18 cellular contexts compared by ENCODE assay signal in the genomic region with DNA sequence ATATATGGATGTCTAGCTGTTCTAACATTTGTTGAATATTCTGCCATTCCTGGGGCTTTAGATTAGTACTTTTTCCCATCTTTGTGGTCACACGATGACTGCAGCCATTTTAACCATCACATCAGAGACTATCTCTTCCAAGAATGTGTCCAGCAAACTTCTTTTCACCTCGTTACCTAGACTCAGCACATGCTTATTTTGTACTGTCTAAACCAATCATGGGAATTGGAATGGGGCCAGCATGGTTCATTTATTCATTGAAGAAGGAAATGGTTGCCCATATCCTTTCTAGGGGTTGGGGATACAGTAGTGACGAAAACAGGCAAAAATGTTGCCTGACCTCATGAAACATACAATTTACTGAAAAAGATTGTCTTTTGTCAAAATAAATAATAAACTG. TPM values are rescaled to one million over a fixed set of nuclear protein-coding genes. Genes with fewer than 3 reads are reported as not detected.
DNase-seq lines count a peak whose midpoint lies in the region; ATAC-seq, FAIRE-seq and TF ChIP-seq lines count a peak whose summit lies in the region.
"Had no signal": no experiment of that assay in that cellular context is flagged by ENCODE, and none has a peak within 500 bp of the region (broad histone marks: within the 10 kb centered on the region; RNA-seq: fewer than 3 reads in every experiment).

No MANE protein-coding gene starts in this region.

- H3K4me1 Mint-ChIP-seq in neural crest cell (peaks cover 25% of the 10 kb centered on the region), osteocyte (ENCODE audit: unreplicated experiment) (peaks cover 33% of the 10 kb centered on the region)

- DNase-seq in DMS 273 (lab: John Stamatoyannopoulos, UW; ENCODE audit: unreplicated experiment): peak; percentile 4
- DNase-seq in DMS 273 treated with DMSO at 0.1 percent for 48 hours (lab: John Stamatoyannopoulos, UW): no peak
- DNase-seq in K562 (ENCODE audit: extremely low read depth in 1 of 4, low spot score in 3 of 4): peak in 1 of 4 experiments; percentile 50
- no peak for DNase-seq in neural crest cell (ENCODE audit: low read depth, low spot score)
- no peak for DNase-seq in osteocyte (ENCODE audit: extremely low spot score, unreplicated experiment)
- no peak for DNase-seq in Peyer's patch
- DNase-seq in medulla oblongata (ENCODE audit: extremely low spot score): no peak
- DNase-seq: BE2C, DMS153, NCI-H1436, NCI-H2029, NCI-H510A treated with DMSO at 0.1 percent for 48 hours, Right ventricle myocardium superior, SK-N-SH had no signal

- H2AFZ ChIP-seq in KMS-11 (ENCODE audit: low read depth) (peak overlapping the region; percentile 87; the same call in 1 of the 2 replicates), K562 (ENCODE audit: low read depth, low read length) (peak overlapping the region; percentile 91)
- H2AFZ ChIP-seq: GM23338 had no signal

- WGBS in K562 (ENCODE audit: insufficient coverage, low coverage, missing lambda C conversion rate): 38% methylated on average over 3 of the region's 3 CpGs

- in situ Hi-C loops in K562 (cut with MboI): no loop called here

- H3K4me3 Mint-ChIP-seq in neural crest cell: peak overlapping the region; percentile 45
- H3K4me3 Mint-ChIP-seq in osteocyte (ENCODE audit: unreplicated experiment): no peak overlapping the region
- H3K4me3 Mint-ChIP-seq: GM23338 had no signal

- TF ChIP-seq CTCF in KMS-11 (conservative IDR thresholded peaks at IDR 0.05; ENCODE audit: low read depth, low read length): no peak
- TF ChIP-seq CTCF in K562 (IDR thresholded peaks at IDR 0.05 in 2 of 3, conservative IDR thresholded peaks at IDR 0.05 in 1 of 3; ENCODE audit: insufficient read depth in 2 of 3, low read depth in 1 of 3, low read length in 3 of 3): no peak
- TF ChIP-seq CTCF in neural crest cell (conservative IDR thresholded peaks at IDR 0.05): no peak
- no peak for TF ChIP-seq CTCF in osteocyte (IDR thresholded peaks at IDR 0.05)
- TF ChIP-seq CTCF in Peyer's patch (IDR thresholded peaks at IDR 0.05): no peak

- H3K4me1 ChIP-seq in KMS-11 (ENCODE audit: low read depth, poor library complexity, severe bottlenecking): peaks cover 51% of the 10 kb centered on the region
- H3K4me1 ChIP-seq in K562 (replicated peaks in 1 of 2; ENCODE audit: control insufficient read depth in 2 of 2, insufficient read depth in 2 of 2, low read length in 2 of 2): peaks cover 19 to 21% of the 10 kb centered on the region in 2 experiments
- H3K4me1 ChIP-seq in Peyer's patch: peaks cover 0 to 9% (median 0%) of the 10 kb centered on the region in 4 donors
- H3K4me1 ChIP-seq: BE2C had no signal

- H3K27ac Mint-ChIP-seq in neural crest cell (ENCODE audit: unreplicated experiment) (no peak overlapping the region), osteocyte (ENCODE audit: unreplicated experiment) (no peak overlapping the region)
- H3K27ac Mint-ChIP-seq: GM23338 had no signal

- no peak for TF ChIP-seq RAD21 in K562 (CRISPR knock-in tag; conservative IDR thresholded peaks at IDR 0.05 in 1 of 2, IDR thresholded peaks at IDR 0.05 in 1 of 2)

- H3K27me3 Mint-ChIP-seq in neural crest cell (ENCODE audit: low read depth) (no peaks in the 10 kb centered on the region), osteocyte (ENCODE audit: unreplicated experiment) (no peaks in the 10 kb centered on the region)

- no peak for TF ChIP-seq EP300 in K562 (IDR thresholded peaks at IDR 0.05; ENCODE audit: low read length)

- POLR2A ChIA-PET in K562 (lab: Yijun Ruan, JAX): no interaction called here

- TF ChIP-seq POLR2A in K562 (conservative IDR thresholded peaks at IDR 0.05) (no peak), Peyer's patch (IDR thresholded peaks at IDR 0.05) (no peak)

- no peaks in the 10 kb centered on the region for H3K9me3 Mint-ChIP-seq in neural crest cell
- H3K9me3 Mint-ChIP-seq in osteocyte (ENCODE audit: unreplicated experiment): no peaks in the 10 kb centered on the region
- H3K9me3 Mint-ChIP-seq: GM23338 had no signal

- H3K9me3 ChIP-seq in K562 (replicated peaks; ENCODE audit: control insufficient read depth, insufficient read depth, low read depth, low read length): no peaks in the 10 kb centered on the region
- no peaks in the 10 kb centered on the region for H3K9me3 ChIP-seq in Peyer's patch
- H3K9me3 ChIP-seq: BE2C, SK-N-SH had no signal

- no peak for ATAC-seq in K562
- ATAC-seq: GM23338 had no signal

- H3K4me2 ChIP-seq in KMS-11: peak overlapping the region; percentile 70; the same call in 1 of the 2 replicates
- H3K4me2 ChIP-seq in K562 (ENCODE audit: insufficient read depth, low read length): peak overlapping the region; percentile 87; the same call in 1 of the 2 replicates
- H3K4me2 ChIP-seq: SK-N-SH had no signal

- CTCF ChIA-PET in K562 (lab: Yijun Ruan, JAX; ENCODE audit: low intra/inter-chr PET ratio): no interaction called here

- H4K20me1 ChIP-seq in KMS-11 (ENCODE audit: insufficient read depth): no peaks in the 10 kb centered on the region
- H4K20me1 ChIP-seq in K562 (replicated peaks; ENCODE audit: control insufficient read depth, insufficient read depth, low read length): no peaks in the 10 kb centered on the region

- intact Hi-C loops in K562 (cut with micrococcal nuclease): no loop called here

- H3K79me2 ChIP-seq in KMS-11 (ENCODE audit: insufficient read depth, low read depth) (peaks cover 17% of the 10 kb centered on the region), K562 (ENCODE audit: control insufficient read depth, insufficient read depth, low read length) (peaks cover 45% of the 10 kb centered on the region)

- H3K27ac ChIP-seq in KMS-11: no peak overlapping the region
- H3K27ac ChIP-seq in K562 (ENCODE audit: extremely low read depth, low read depth, low read length): no peak overlapping the region
- H3K27ac ChIP-seq in Peyer's patch: no peak overlapping the region
- H3K27ac ChIP-seq: HL-60 had no signal

- H3K9ac ChIP-seq in KMS-11 (no peak overlapping the region), K562 (ENCODE audit: insufficient read depth in 1 of 2, low read depth in 2 of 2, low read length in 2 of 2) (peak overlapping the region in 1 of 2 experiments; percentile 86; a peak in 1 of 4 replicates)
- H3K9ac ChIP-seq: SK-N-SH had no signal

- H3K36me3 Mint-ChIP-seq in neural crest cell (ENCODE audit: low read depth): peaks cover 2% of the 10 kb centered on the region
- peaks cover 4% of the 10 kb centered on the region for H3K36me3 Mint-ChIP-seq in osteocyte (ENCODE audit: unreplicated experiment)

- no peak for FAIRE-seq in K562 (lab: Jason Lieb, UNC)
- FAIRE-seq: HTR-8/SVneo had no signal

- BruUV-seq in K562 (replicated peaks; lab: Mats Ljungman, UMichigan): no TSS peak

- no peaks in the 10 kb centered on the region for H3K36me3 ChIP-seq in KMS-11 (ENCODE audit: insufficient read depth)
- peaks cover 2% of the 10 kb centered on the region; the same call in 2 of the 3 replicates for H3K36me3 ChIP-seq in K562 (ENCODE audit: control insufficient read depth, insufficient read depth, low read length)
- no peaks in the 10 kb centered on the region for H3K36me3 ChIP-seq in Peyer's patch
- H3K36me3 ChIP-seq: BE2C had no signal

- H3K4me3 ChIP-seq in KMS-11 (IDR thresholded peaks at IDR 0.05; ENCODE audit: insufficient read depth, low read depth, low read length): no peak overlapping the region
- H3K4me3 ChIP-seq in K562: no peak overlapping the region
- no peak overlapping the region for H3K4me3 ChIP-seq in Peyer's patch
- H3K4me3 ChIP-seq: GM23338 had no signal

- no peaks in the 10 kb centered on the region for H3K9me1 ChIP-seq in K562 (ENCODE audit: control insufficient read depth, insufficient read depth, low read length)

- H3K27me3 ChIP-seq in KMS-11 (ENCODE audit: insufficient read depth, low read depth): no peaks in the 10 kb centered on the region
- H3K27me3 ChIP-seq in K562 (ENCODE audit: control insufficient read depth in 2 of 2, insufficient read depth in 2 of 2, low read length in 2 of 2): no peaks in the 10 kb centered on the region
- no peaks in the 10 kb centered on the region for H3K27me3 ChIP-seq in Peyer's patch

TF ChIP-seq in K562, 482 proteins besides CTCF, POLR2A, EP300 and RAD21 (continues in another document):
- no peak for TF ChIP-seq TCF3 (CRISPR knock-in tag; IDR thresholded peaks at IDR 0.05)
- TF ChIP-seq JUNB (CRISPR knock-in tag; conservative IDR thresholded peaks at IDR 0.05): no peak

RNA-seq across cellular contexts. Expression of gene VRK2, which starts 2.5 kb away (rescaled TPM):
- 5.3 and 17.4 TPM in 2 replicates for total RNA-seq in K562 (2011; cell fraction: chromatin; rRNA removed; ENCODE audit: low replicate concordance)
- total RNA-seq in K562 (2011; cell fraction: nucleolus; rRNA removed): 3.7 and 4.0 TPM in 2 replicates
- 5.6 and 8.5 TPM in 2 replicates for total RNA-seq in K562 (2011; cell fraction: nucleoplasm; rRNA removed)
- 31.9 and 32.1 TPM in 2 replicates for total RNA-seq in K562 (2014; rRNA removed)
- 47.4 and 52.9 TPM in 2 replicates for total RNA-seq in K562 (2014; rRNA removed; fragmentation: Illumina TruSeq; extraction: Trizol)
- 44.0 and 46.5 TPM in 2 replicates for total RNA-seq in K562 (2015; rRNA removed; fragmentation: Illumina TruSeq; extraction: Trizol)
- total RNA-seq in K562 (2021): 36.2 and 38.0 TPM in 2 replicates
- 36.5 and 42.5 TPM in 2 replicates for polyA plus RNA-seq in K562 (2011; rRNA removed)
- 10.2 and 18.3 TPM in 2 replicates for polyA plus RNA-seq in K562 (2011; cell fraction: cytosol; rRNA removed)
- 14.6 and 23.3 TPM in 2 replicates for polyA plus RNA-seq in K562 (2011; cell fraction: nucleus; rRNA removed)
- 36.3 and 36.6 TPM in 2 replicates for polyA plus RNA-seq in K562 (2012)
- 41.8 and 49.2 TPM in 2 replicates for polyA plus RNA-seq in K562 (2014; fragmentation: Illumina TruSeq; extraction: Trizol)
- 10 to 100 TPM; 22.6 to 30.1 TPM for polyA plus RNA-seq in K562 (2014; fragmentation: Nextera tagmentation; extraction: Ambion mirVana)
- polyA plus RNA-seq in K562 (2014; rRNA removed): 27.2 and 30.1 TPM in 2 replicates
- polyA minus RNA-seq in K562 (2011; rRNA and poly(A)+ RNA removed): 34.5 and 38.4 TPM in 2 replicates
- 14.4 and 16.8 TPM in 2 replicates for polyA minus RNA-seq in K562 (2011; cell fraction: cytosol; rRNA and poly(A)+ RNA removed)
- 10.9 and 21.5 TPM in 2 replicates for polyA minus RNA-seq in K562 (2011; cell fraction: nucleus; rRNA and poly(A)+ RNA removed)
- total RNA-seq in neural crest cell: 21.4 TPM in 2 replicates
- 15.0 and 19.6 TPM in 2 replicates for total RNA-seq in osteocyte
- 10 to 100 TPM in 3 of 4 donors, 1 to 10 TPM in 1; 5.7 to 17.3 (median 10.6) TPM for total RNA-seq in Peyer's patch
- polyA plus RNA-seq: SK-N-SH had no signal
